Comparison of ENCODE assay signal across 8 cellular contexts in the genomic region with DNA sequence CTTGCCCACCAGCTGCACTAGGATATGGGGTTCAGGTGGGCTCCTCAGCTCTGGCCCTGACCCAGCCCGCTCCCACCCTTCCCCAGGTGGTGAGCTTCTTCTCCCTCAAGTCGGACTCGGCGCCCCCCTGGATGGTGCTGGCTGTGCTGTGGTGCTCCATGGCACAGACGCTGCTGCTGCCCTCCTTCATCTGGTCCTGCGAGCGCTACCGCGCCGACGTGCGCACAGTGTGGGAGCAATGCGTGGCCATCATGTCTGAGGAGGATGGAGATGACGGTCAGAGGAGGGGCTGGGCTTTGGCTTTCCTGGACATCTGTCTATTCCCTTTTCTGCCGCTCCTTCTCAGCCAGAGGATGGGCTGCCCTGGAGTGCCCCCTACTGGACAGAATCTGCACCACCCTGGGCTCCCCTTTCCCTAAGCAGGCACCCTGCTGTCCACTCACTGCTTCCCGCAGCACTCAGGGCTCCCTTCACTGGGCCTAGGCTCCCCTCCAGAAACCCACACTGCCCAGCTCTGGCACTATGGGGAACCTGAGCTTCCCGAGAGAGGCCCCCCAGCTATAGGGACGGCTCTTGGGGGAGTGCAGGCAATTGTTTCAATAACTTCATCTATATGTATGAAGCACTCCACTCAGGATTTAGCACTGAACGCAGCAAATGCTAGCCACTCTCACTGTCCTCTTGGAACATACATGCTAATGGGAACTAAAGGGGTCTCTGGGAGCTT.
DNase-seq lines count a peak whose midpoint lies in the region; ATAC-seq lines count a peak whose summit lies in the region.

No MANE protein-coding gene starts in this region.

- H3K27ac ChIP-seq in cingulate gyrus (ENCODE audit: low read depth, low read length) (peak overlapping the region; percentile 43), layer of hippocampus (ENCODE audit: low read depth, low read length) (peak overlapping the region; percentile 56)

- DNase-seq in C1 segment of cervical spinal cord (lab: John Stamatoyannopoulos, UW), result peak in 13 of 14 donors; percentile 18 to 85 (median 69)
- peak; percentile 80 for DNase-seq in HCEC 1CT
- peak; percentile 67 for DNase-seq in NCI-H2227 treated with DMSO at 0.1 percent for 48 hours (lab: John Stamatoyannopoulos, UW)
- DNase-seq in activated CD4-positive, alpha-beta T cell treated with anti-CD3 and anti-CD28 coated beads for 48 hours, result peak; percentile 90
- DNase-seq in stimulated activated CD4-positive, alpha-beta T cell treated with anti-CD3 and anti-CD28 coated beads, Interleukin-2, amount 100 ng/mL, for 4 hours (ENCODE audit: low read depth), result peak; percentile 67

- no peak for ATAC-seq in HG02610 (IDR thresholded peaks at IDR 0.05; ENCODE audit: unreplicated experiment)

- H3K27me3 ChIP-seq in layer of hippocampus (ENCODE audit: control insufficient read depth, insufficient read depth, low read length), result no peaks in the 10 kb centered on the region
